In the genomic region with DNA sequence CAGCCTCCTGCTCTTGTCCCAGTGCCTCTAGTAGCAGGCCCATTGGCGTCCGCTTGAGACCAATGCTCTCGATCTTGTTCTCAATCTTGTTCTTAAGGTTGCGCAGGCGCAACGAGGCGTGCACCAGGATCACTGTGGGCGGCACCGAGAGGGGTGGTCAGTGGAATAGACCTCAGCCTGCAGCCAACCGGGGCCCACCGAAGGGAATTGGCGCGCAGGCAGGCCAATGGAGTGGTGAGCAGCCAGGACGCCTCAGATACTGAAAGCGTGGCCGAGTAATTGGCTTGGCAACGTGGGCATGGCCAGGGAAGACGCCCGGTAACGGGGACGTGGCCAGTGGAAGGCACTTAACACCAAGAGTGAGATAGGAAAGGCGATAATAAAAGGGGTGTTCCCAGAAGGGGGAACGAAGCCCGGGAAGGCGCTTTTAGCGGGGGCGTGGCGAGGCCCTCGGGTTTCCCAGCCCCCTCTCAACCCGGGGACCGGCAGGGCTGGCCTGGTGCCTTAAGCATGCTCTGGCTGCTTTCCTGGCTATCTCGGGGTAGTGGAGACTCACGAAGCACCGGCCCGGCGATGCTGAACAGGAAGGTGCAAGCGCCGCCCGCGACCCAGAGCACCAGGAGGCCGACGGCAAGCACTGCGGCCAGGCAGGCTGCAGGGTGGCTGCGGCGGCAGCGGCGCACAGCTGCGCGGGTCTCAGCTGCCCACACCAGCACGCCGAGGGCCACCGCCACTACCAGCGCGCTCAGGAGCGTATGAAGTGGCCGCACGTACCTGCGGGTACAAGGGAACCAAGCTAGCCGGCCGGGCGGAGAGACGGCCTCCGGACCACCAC, we compare ENCODE assay signal across 8 cellular contexts. TPM values are rescaled to one million over a fixed set of nuclear protein-coding genes. Genes with fewer than 3 reads are reported as not detected.
DNase-seq lines count a peak whose midpoint lies in the region; ATAC-seq, FAIRE-seq and TF ChIP-seq lines count a peak whose summit lies in the region.

No MANE protein-coding gene starts in this region.

- DNase-seq in cerebellum (ENCODE audit: low spot score) (peak; percentile 83), kidney tubule cell (ENCODE audit: low spot score) (peak; percentile 71), NCI-H526 treated with DMSO at 0.1 percent for 48 hours (lab: John Stamatoyannopoulos, UW) (no peak), CD14-positive monocyte (ENCODE audit: low spot score) (no peak), GM19239 (ENCODE audit: insufficient read length, low spot score) (no peak)
- DNase-seq in stimulated activated naive CD8-positive, alpha-beta T cell treated with anti-CD3 and anti-CD28 coated beads, Interleukin-15, amount 100 ng/mL, for 72 hours: no peak
- DNase-seq in activated effector memory CD4-positive, alpha-beta T cell treated with Interleukin-2 at 50 U/mL for 16 hours: no peak

- H3K4me3 ChIP-seq in HUES48 (ENCODE audit: low read depth, low read length): peak overlapping the region; percentile 71

- no peaks in the 10 kb centered on the region for H3K27me3 ChIP-seq in HUES48 (ENCODE audit: control insufficient read depth, insufficient read depth, low read length)

- H3K4me1 ChIP-seq in HUES48 (ENCODE audit: control insufficient read depth, insufficient read depth, low read length): no peaks in the 10 kb centered on the region

- TF ChIP-seq CTCF in CD14-positive monocyte (IDR thresholded peaks at IDR 0.05): no peak

- H3K27me3 Mint-ChIP-seq in stimulated activated naive CD8-positive, alpha-beta T cell treated with anti-CD3 and anti-CD28 coated beads, Interleukin-15, amount 100 ng/mL, for 72 hours: no peaks in the 10 kb centered on the region
- H3K27me3 Mint-ChIP-seq in CD14-positive monocyte (ENCODE audit: low read depth in 3 of 3): peaks cover 2 to 11% (median 2%) of the 10 kb centered on the region in 3 donors

- peaks cover 31% of the 10 kb centered on the region for H3K9me3 ChIP-seq in HUES48 (ENCODE audit: control insufficient read depth, insufficient read depth, low read length)

- no peak for ATAC-seq in stimulated activated naive CD8-positive, alpha-beta T cell treated with anti-CD3 and anti-CD28 coated beads, Interleukin-15, amount 100 ng/mL, for 72 hours

- no peak overlapping the region for H3K27ac ChIP-seq in HUES48 (ENCODE audit: low read depth, low read length)

- H3K36me3 ChIP-seq in HUES48 (ENCODE audit: control insufficient read depth, insufficient read depth, low read length): peaks cover 10% of the 10 kb centered on the region; the same call in 1 of the 2 replicates

- FAIRE-seq in GM19239 (lab: Jason Lieb, UNC): no peak

- no peak overlapping the region for H3K9ac ChIP-seq in HUES48 (ENCODE audit: low read depth, low read length)

- intact Hi-C loops in CD14-positive monocyte (cut with micrococcal nuclease): no loop called here

- no peaks in the 10 kb centered on the region for H3K9me3 Mint-ChIP-seq in stimulated activated naive CD8-positive, alpha-beta T cell treated with anti-CD3 and anti-CD28 coated beads, Interleukin-15, amount 100 ng/mL, for 72 hours
- H3K9me3 Mint-ChIP-seq in CD14-positive monocyte: peaks cover 0 to 11% (median 6%) of the 10 kb centered on the region in 7 donors

- H3K36me3 Mint-ChIP-seq in CD14-positive monocyte: peaks cover 16% of the 10 kb centered on the region in 2 donors

- H3K4me1 Mint-ChIP-seq in stimulated activated naive CD8-positive, alpha-beta T cell treated with anti-CD3 and anti-CD28 coated beads, Interleukin-15, amount 100 ng/mL, for 72 hours: peaks cover 23% of the 10 kb centered on the region
- peaks cover 19% of the 10 kb centered on the region for H3K4me1 Mint-ChIP-seq in CD14-positive monocyte

- peak overlapping the region; percentile 87 to 97 for H3K4me3 Mint-ChIP-seq in stimulated activated naive CD8-positive, alpha-beta T cell treated with anti-CD3 and anti-CD28 coated beads, Interleukin-15, amount 100 ng/mL, for 72 hours
- peak overlapping the region in 1 of 2 donors; percentile 46 for H3K4me3 Mint-ChIP-seq in CD14-positive monocyte

- H3K27ac Mint-ChIP-seq in stimulated activated naive CD8-positive, alpha-beta T cell treated with anti-CD3 and anti-CD28 coated beads, Interleukin-15, amount 100 ng/mL, for 72 hours: peak overlapping the region in 1 of 2 donors; percentile 91
- no peak overlapping the region for H3K27ac Mint-ChIP-seq in CD14-positive monocyte

RNA-seq across cellular contexts. Expression of gene PRAF2, which starts 1.7 kb away (rescaled TPM):
- 9.0 TPM for total RNA-seq in cerebellum
- 1 to 10 TPM; 4.1 to 5.5 TPM for polyA plus RNA-seq in CD14-positive monocyte

RNA-seq across cellular contexts. Expression of gene WDR45, which starts 7.6 kb away (rescaled TPM):
- 19.2 TPM for total RNA-seq in cerebellum
- 10 to 100 TPM; 83.1 to 83.8 TPM for polyA plus RNA-seq in CD14-positive monocyte

RNA-seq across cellular contexts. Expression of gene CCDC120, which starts 13.3 kb away (rescaled TPM):
- 4.3 TPM for total RNA-seq in cerebellum
- under 1 TPM in 1 of 2 donors, not detected in 1; 0.11 TPM for polyA plus RNA-seq in CD14-positive monocyte

RNA-seq across cellular contexts. Expression of gene TFE3, which starts 28.9 kb away (rescaled TPM):
- 10.8 TPM for total RNA-seq in cerebellum
- 10 to 100 TPM; 12.8 to 22.0 TPM for polyA plus RNA-seq in CD14-positive monocyte

RNA-seq across cellular contexts. Expression of gene GPKOW, which starts 51.4 kb away (rescaled TPM):
- 13.2 TPM for total RNA-seq in cerebellum
- 10 to 100 TPM; 18.1 to 23.1 TPM for polyA plus RNA-seq in CD14-positive monocyte

Comparison
In these comparisons a context has a peak if more than half of its experiments do, and no peak if none do; other contexts are left out.
1. DNase-seq: peak in cerebellum (single experiment) and kidney tubule cell (single experiment); none in stimulated activated naive CD8-positive, alpha-beta T cell treated with anti-CD3 and anti-CD28 coated beads, Interleukin-15, amount 100 ng/mL, for 72 hours (0 of 2), activated effector memory CD4-positive, alpha-beta T cell treated with Interleukin-2 at 50 U/mL for 16 hours (single experiment), NCI-H526 treated with DMSO at 0.1 percent for 48 hours (single experiment), CD14-positive monocyte (single experiment) and GM19239 (single experiment).